10 cellular contexts compared by ENCODE assay signal in genomic region chr12:121628536-121628935, GRCh38. TPM values are rescaled to one million over a fixed set of nuclear protein-coding genes. Genes with fewer than 3 reads are reported as not detected.
DNase-seq lines count a peak whose midpoint lies in the region; ATAC-seq, FAIRE-seq and TF ChIP-seq lines count a peak whose summit lies in the region.
"Had no signal": no experiment of that assay in that cellular context is flagged by ENCODE, and none has a peak within 500 bp of the region (broad histone marks: within the 10 kb centered on the region; RNA-seq: fewer than 3 reads in every experiment).

No MANE protein-coding gene starts in this region.

- H3K4me3 ChIP-seq in HepG2 (replicated peaks in 1 of 3; ENCODE audit: insufficient read depth in 1 of 3, low read depth in 2 of 3, low read length in 3 of 3): peak overlapping the region in 2 of 3 experiments; percentile 62 to 78; a peak in 3 of 6 replicates
- no peak overlapping the region for H3K4me3 ChIP-seq in right lobe of liver
- H3K4me3 ChIP-seq in mesodermal cell (ENCODE audit: extremely low read depth, insufficient read depth, low read length, poor library complexity, severe bottlenecking): peak overlapping the region; percentile 68
- peak overlapping the region; percentile 92 for H3K4me3 ChIP-seq in upper lobe of right lung

- peaks cover 2 to 4% of the 10 kb centered on the region in 2 donors for H3K36me3 Mint-ChIP-seq in activated T-cell treated with anti-CD3 and anti-CD28 coated beads, Interleukin-2, amount 50 U/mL, for 72 hours (ENCODE audit: insufficient read depth in 2 of 2)

- no peak overlapping the region for H3K9ac ChIP-seq in HepG2 (ENCODE audit: insufficient read depth, low read depth, low read length)

- H3K4me2 ChIP-seq in HepG2 (ENCODE audit: low read depth, low read length): peak overlapping the region; percentile 84

- CTCF ChIA-PET in HepG2 (lab: Yijun Ruan, JAX; ENCODE audit: low intra/inter-chr PET ratio, low total read pairs): no interaction called here

- TF ChIP-seq POLR2A in HepG2 (IDR thresholded peaks at IDR 0.05; ENCODE audit: insufficient read depth in 1 of 2, low read depth in 2 of 2, low read length in 2 of 2) (no peak), right lobe of liver (IDR thresholded peaks at IDR 0.05) (no peak)

- 83% methylated on average over 5 of the region's 5 CpGs for WGBS in HepG2 (ENCODE audit: low lambda C conversion rate)
- 100% methylated on average over 1 of the region's 5 CpGs for WGBS in right lobe of liver (ENCODE audit: insufficient coverage, low coverage, low lambda C conversion rate, missing lambda C conversion rate)
- 96 to 98% methylated on average over 3 to 5 of the region's 5 CpGs for WGBS in mesodermal cell (ENCODE audit: insufficient coverage in 2 of 2), 2 experiments

- TF ChIP-seq CTCF in HepG2 (CRISPR knock-in tag; IDR thresholded peaks at IDR 0.05): no peak
- no peak for TF ChIP-seq CTCF in right lobe of liver (IDR thresholded peaks at IDR 0.05)
- TF ChIP-seq CTCF in upper lobe of right lung (IDR thresholded peaks at IDR 0.05): no peak

- H3K4me1 ChIP-seq in HepG2 (ENCODE audit: insufficient read depth, low read length) (peaks cover 73% of the 10 kb centered on the region), right lobe of liver (peaks cover 0 to 35% (median 14%) of the 10 kb centered on the region in 4 donors), mesodermal cell (ENCODE audit: control insufficient read depth, insufficient read depth, low read length, poor library complexity, severe bottlenecking) (peaks cover 52% of the 10 kb centered on the region), upper lobe of right lung (peaks cover 50% of the 10 kb centered on the region)

- intact Hi-C loops in HepG2 (cut with micrococcal nuclease; ENCODE audit: unreplicated experiment) (no loop called here), right lobe of liver (cut with DNase I) (loop anchor here in 1 of 2 donors (10.0 kb wide), 2 partner anchors 74 to 134 kb away; no protein-coding TSS in a partner anchor), upper lobe of right lung (cut with DNase I) (no loop called here)

- H3K27ac ChIP-seq in HepG2 (ENCODE audit: extremely low read length, insufficient read depth, low read length) (peak overlapping the region; percentile 82), right lobe of liver (no peak overlapping the region), mesodermal cell (ENCODE audit: low read depth, low read length, severe bottlenecking) (no peak overlapping the region), upper lobe of right lung (peak overlapping the region; percentile 39)

- H3K27me3 Mint-ChIP-seq in activated T-cell treated with anti-CD3 and anti-CD28 coated beads, Interleukin-2, amount 50 U/mL, for 72 hours (ENCODE audit: low read depth): no peaks in the 10 kb centered on the region

- peaks cover 70% of the 10 kb centered on the region for H3K4me1 Mint-ChIP-seq in activated T-cell treated with anti-CD3 and anti-CD28 coated beads, Interleukin-2, amount 50 U/mL, for 72 hours (ENCODE audit: low read depth)

- no TSS peak for BruUV-seq in HepG2 (replicated peaks; lab: Mats Ljungman, UMichigan)

- no peak for TF ChIP-seq RAD21 in HepG2 (CRISPR knock-in tag; IDR thresholded peaks at IDR 0.05)

- no peak for FAIRE-seq in HepG2 (lab: Jason Lieb, UNC)

- H4K20me1 ChIP-seq in HepG2 (ENCODE audit: insufficient read depth, low read length): no peaks in the 10 kb centered on the region; the same call in 1 of the 2 replicates

- H3K79me2 ChIP-seq in HepG2 (ENCODE audit: insufficient read depth, low read length): peaks cover 12% of the 10 kb centered on the region

- DNase-seq in HepG2 (ENCODE audit: low spot score) (no peak), right lobe of liver (no peak), upper lobe of right lung (no peak), NCI-H226 (no peak), GOT3 (lab: John Stamatoyannopoulos, UW) (no peak)
- DNase-seq in activated T-cell treated with anti-CD3 and anti-CD28 coated beads, Interleukin-2, amount 50 U/mL, for 72 hours: peak; percentile 16 to 28
- DNase-seq: COR-L47, NCI-H1694 had no signal

- peak overlapping the region; percentile 99 for H3K27ac Mint-ChIP-seq in activated T-cell treated with anti-CD3 and anti-CD28 coated beads, Interleukin-2, amount 50 U/mL, for 72 hours

- no peaks in the 10 kb centered on the region for H3K9me3 ChIP-seq in HepG2 (ENCODE audit: low read length)
- no peaks in the 10 kb centered on the region for H3K9me3 ChIP-seq in right lobe of liver
- H3K9me3 ChIP-seq in mesodermal cell (ENCODE audit: control insufficient read depth, low read length): no peaks in the 10 kb centered on the region
- H3K9me3 ChIP-seq in upper lobe of right lung: no peaks in the 10 kb centered on the region

- H3K27me3 ChIP-seq in HepG2 (ENCODE audit: control insufficient read depth in 1 of 2, insufficient read depth in 2 of 2, low read length in 2 of 2) (no peaks in the 10 kb centered on the region), right lobe of liver (no peaks in the 10 kb centered on the region), upper lobe of right lung (no peaks in the 10 kb centered on the region)

- POLR2A ChIA-PET in HepG2 (lab: Yijun Ruan, JAX): interaction anchor here (0.7 to 1.5 kb wide), 2 partner anchors 23 to 76 kb away, joined by 3 to 5 read pairs; no protein-coding TSS in a partner anchor

- in situ Hi-C loops in HepG2 (cut with HindIII; ENCODE audit: extremely low pct_ligation_motif_present, low pct_unique_long_range_greater_than_20kb): loop anchor here (5.0 kb wide), 1 partner anchor 76 kb away; no protein-coding TSS in a partner anchor

- no peak overlapping the region for H2AFZ ChIP-seq in HepG2 (ENCODE audit: low read length)

- ATAC-seq in HepG2 (no peak), right lobe of liver (no peak), upper lobe of right lung (no peak), GM18868 (IDR thresholded peaks at IDR 0.05; ENCODE audit: unreplicated experiment) (no peak)
- ATAC-seq in activated T-cell treated with anti-CD3 and anti-CD28 coated beads, Interleukin-2, amount 50 U/mL, for 72 hours (replicated peaks in 1 of 2): no peak

- peak overlapping the region; percentile 88 to 93 for H3K4me3 Mint-ChIP-seq in activated T-cell treated with anti-CD3 and anti-CD28 coated beads, Interleukin-2, amount 50 U/mL, for 72 hours

- no peaks in the 10 kb centered on the region for H3K9me3 Mint-ChIP-seq in activated T-cell treated with anti-CD3 and anti-CD28 coated beads, Interleukin-2, amount 50 U/mL, for 72 hours

- H3K36me3 ChIP-seq in HepG2 (replicated peaks in 1 of 2; ENCODE audit: control insufficient read depth in 1 of 2, insufficient read depth in 2 of 2, low read length in 2 of 2): no peaks in the 10 kb centered on the region
- no peaks in the 10 kb centered on the region for H3K36me3 ChIP-seq in right lobe of liver
- H3K36me3 ChIP-seq in mesodermal cell (ENCODE audit: control insufficient read depth, insufficient read depth, low read length): peaks cover 12% of the 10 kb centered on the region
- no peaks in the 10 kb centered on the region for H3K36me3 ChIP-seq in upper lobe of right lung

- TF ChIP-seq EP300 in HepG2 (IDR thresholded peaks at IDR 0.05; ENCODE audit: low read depth in 2 of 2, low read length in 2 of 2): no peak
- TF ChIP-seq EP300 in HepG2 (CRISPR knock-in tag; IDR thresholded peaks at IDR 0.05; ENCODE audit: borderline replicate concordance): no peak

RNA-seq across cellular contexts. Expression of gene ORAI1, which starts 2.2 kb away (rescaled TPM):
- total RNA-seq in HepG2 (2016; rRNA removed; fragmentation: Illumina TruSeq; extraction: Trizol): 5.9 and 9.2 TPM in 2 replicates
- 9.9 and 13.0 TPM in 2 replicates for total RNA-seq in HepG2 (2016; cell fraction: cytosol; rRNA removed; fragmentation: Illumina TruSeq; extraction: Trizol; ENCODE audit: low read depth)
- total RNA-seq in HepG2 (2016; cell fraction: insoluble cytoplasmic fraction; rRNA removed; fragmentation: Illumina TruSeq; extraction: Trizol): 5.9 and 8.5 TPM in 2 replicates
- total RNA-seq in HepG2 (2016; cell fraction: membrane; rRNA removed; fragmentation: Illumina TruSeq; extraction: Trizol): 20.1 and 22.8 TPM in 2 replicates
- total RNA-seq in HepG2 (2016; cell fraction: nucleus; rRNA removed; fragmentation: Illumina TruSeq; extraction: Trizol): 5.2 and 6.1 TPM in 2 replicates
- polyA plus RNA-seq in HepG2 (2011; rRNA removed): 17.2 and 22.9 TPM in 2 replicates
- polyA plus RNA-seq in HepG2 (2011; cell fraction: cytosol; rRNA removed): 16.7 and 25.1 TPM in 2 replicates
- 15.9 and 16.3 TPM in 2 replicates for polyA plus RNA-seq in HepG2 (2011; cell fraction: nucleus; rRNA removed)
- polyA plus RNA-seq in HepG2 (2012): 7.9 and 10.4 TPM in 2 replicates
- 25.7 and 30.9 TPM in 2 replicates for polyA plus RNA-seq in HepG2 (2016; cell fraction: cytosol; fragmentation: Illumina TruSeq; extraction: Trizol; ENCODE audit: low read depth)
- polyA plus RNA-seq in HepG2 (2016; cell fraction: insoluble cytoplasmic fraction; fragmentation: Illumina TruSeq; extraction: Trizol; ENCODE audit: low read depth): 11.8 and 15.4 TPM in 2 replicates
- 37.8 and 38.4 TPM in 2 replicates for polyA plus RNA-seq in HepG2 (2016; cell fraction: membrane; fragmentation: Illumina TruSeq; extraction: Trizol; ENCODE audit: low read depth)
- 15.0 and 18.5 TPM in 2 replicates for polyA plus RNA-seq in HepG2 (2016; cell fraction: nucleus; fragmentation: Illumina TruSeq; extraction: Trizol; ENCODE audit: insufficient read depth, low read depth)
- polyA minus RNA-seq in HepG2 (2011; rRNA and poly(A)+ RNA removed; ENCODE audit: low replicate concordance): 35.3 and 72.8 TPM in 2 replicates
- 23.0 and 25.6 TPM in 2 replicates for polyA minus RNA-seq in HepG2 (2011; cell fraction: cytosol; rRNA and poly(A)+ RNA removed)
- 5.9 and 7.3 TPM in 2 replicates for polyA minus RNA-seq in HepG2 (2011; cell fraction: nucleus; rRNA and poly(A)+ RNA removed)
- 10 to 100 TPM in 2 of 6 experiments, 1 to 10 TPM in 4; 6.9 to 14.4 (median 9.0) TPM for total RNA-seq in right lobe of liver
- total RNA-seq in activated T-cell treated with anti-CD3 and anti-CD28 coated beads, Interleukin-2, amount 50 U/mL, for 72 hours: 10 to 100 TPM; 35.2 to 39.3 TPM
- polyA plus RNA-seq in mesodermal cell (2013, experiment 1 of 2): 29.6 TPM
- polyA plus RNA-seq in mesodermal cell (2013, experiment 2 of 2): 21.0 TPM
- total RNA-seq in upper lobe of right lung: 32.4 TPM

RNA-seq across cellular contexts. Expression of gene MORN3, which starts 40.9 kb away (rescaled TPM):
- total RNA-seq in HepG2 (2016; rRNA removed; fragmentation: Illumina TruSeq; extraction: Trizol) (2.0 TPM in 2 replicates), right lobe of liver (under 1 TPM in 1 of 6 experiments, not detected in 5; 0.09 TPM), upper lobe of right lung (0.67 TPM)
- 0.53 and 2.6 TPM in 2 replicates for total RNA-seq in HepG2 (2016; cell fraction: cytosol; rRNA removed; fragmentation: Illumina TruSeq; extraction: Trizol; ENCODE audit: low read depth)
- total RNA-seq in HepG2 (2016; cell fraction: insoluble cytoplasmic fraction; rRNA removed; fragmentation: Illumina TruSeq; extraction: Trizol): 1.5 and 2.6 TPM in 2 replicates
- total RNA-seq in HepG2 (2016; cell fraction: membrane; rRNA removed; fragmentation: Illumina TruSeq; extraction: Trizol): 2.0 and 2.4 TPM in 2 replicates
- total RNA-seq in HepG2 (2016; cell fraction: nucleus; rRNA removed; fragmentation: Illumina TruSeq; extraction: Trizol): 0.62 and 0.97 TPM in 2 replicates
- 0.98 and 1.1 TPM in 2 replicates for polyA plus RNA-seq in HepG2 (2011; rRNA removed)
- polyA plus RNA-seq in HepG2 (2011; cell fraction: cytosol; rRNA removed): 0.86 and 0.90 TPM in 2 replicates
- 0.35 and 0.48 TPM in 2 replicates for polyA plus RNA-seq in HepG2 (2011; cell fraction: nucleus; rRNA removed)
- polyA plus RNA-seq in HepG2 (2012): 0.55 and 0.58 TPM in 2 replicates
- 2.2 and 2.6 TPM in 2 replicates for polyA plus RNA-seq in HepG2 (2016; cell fraction: cytosol; fragmentation: Illumina TruSeq; extraction: Trizol; ENCODE audit: low read depth)
- 1.3 and 1.8 TPM in 2 replicates for polyA plus RNA-seq in HepG2 (2016; cell fraction: insoluble cytoplasmic fraction; fragmentation: Illumina TruSeq; extraction: Trizol; ENCODE audit: low read depth)
- polyA plus RNA-seq in HepG2 (2016; cell fraction: membrane; fragmentation: Illumina TruSeq; extraction: Trizol; ENCODE audit: low read depth): 1.6 TPM in 2 replicates
- 0.93 and 1.2 TPM in 2 replicates for polyA plus RNA-seq in HepG2 (2016; cell fraction: nucleus; fragmentation: Illumina TruSeq; extraction: Trizol; ENCODE audit: insufficient read depth, low read depth)
- 0.44 TPM in 1 of 2 replicates, not detected in the other for polyA minus RNA-seq in HepG2 (2011; rRNA and poly(A)+ RNA removed; ENCODE audit: low replicate concordance)
- polyA minus RNA-seq in HepG2 (2011; cell fraction: cytosol; rRNA and poly(A)+ RNA removed): 0.18 TPM in 1 of 2 replicates, not detected in the other
- polyA minus RNA-seq in HepG2 (2011; cell fraction: nucleus; rRNA and poly(A)+ RNA removed): 0.13 and 0.75 TPM in 2 replicates
- 1 to 10 TPM; 2.4 to 3.2 TPM for total RNA-seq in activated T-cell treated with anti-CD3 and anti-CD28 coated beads, Interleukin-2, amount 50 U/mL, for 72 hours
- polyA plus RNA-seq in mesodermal cell (2013, experiment 1 of 2): 0.85 TPM
- 0.96 TPM for polyA plus RNA-seq in mesodermal cell (2013, experiment 2 of 2)

RNA-seq across cellular contexts. Expression of gene KDM2B, which starts 47.7 kb away (rescaled TPM):
- 25.3 and 26.1 TPM in 2 replicates for total RNA-seq in HepG2 (2016; rRNA removed; fragmentation: Illumina TruSeq; extraction: Trizol)
- total RNA-seq in HepG2 (2016; cell fraction: cytosol; rRNA removed; fragmentation: Illumina TruSeq; extraction: Trizol; ENCODE audit: low read depth): 11.2 and 11.4 TPM in 2 replicates
- total RNA-seq in HepG2 (2016; cell fraction: insoluble cytoplasmic fraction; rRNA removed; fragmentation: Illumina TruSeq; extraction: Trizol): 20.6 and 26.1 TPM in 2 replicates
- total RNA-seq in HepG2 (2016; cell fraction: membrane; rRNA removed; fragmentation: Illumina TruSeq; extraction: Trizol): 25.8 and 29.0 TPM in 2 replicates
- 18.4 and 20.7 TPM in 2 replicates for total RNA-seq in HepG2 (2016; cell fraction: nucleus; rRNA removed; fragmentation: Illumina TruSeq; extraction: Trizol)
- 17.0 and 17.5 TPM in 2 replicates for polyA plus RNA-seq in HepG2 (2011; rRNA removed)
- polyA plus RNA-seq in HepG2 (2011; cell fraction: cytosol; rRNA removed): 8.3 and 13.5 TPM in 2 replicates
- polyA plus RNA-seq in HepG2 (2011; cell fraction: nucleus; rRNA removed): 50.3 and 60.7 TPM in 2 replicates
- 13.5 and 15.6 TPM in 2 replicates for polyA plus RNA-seq in HepG2 (2012)
- polyA plus RNA-seq in HepG2 (2016; cell fraction: cytosol; fragmentation: Illumina TruSeq; extraction: Trizol; ENCODE audit: low read depth): 6.0 and 6.9 TPM in 2 replicates
- 23.7 and 31.0 TPM in 2 replicates for polyA plus RNA-seq in HepG2 (2016; cell fraction: insoluble cytoplasmic fraction; fragmentation: Illumina TruSeq; extraction: Trizol; ENCODE audit: low read depth)
- polyA plus RNA-seq in HepG2 (2016; cell fraction: membrane; fragmentation: Illumina TruSeq; extraction: Trizol; ENCODE audit: low read depth): 17.2 and 18.2 TPM in 2 replicates
- polyA plus RNA-seq in HepG2 (2016; cell fraction: nucleus; fragmentation: Illumina TruSeq; extraction: Trizol; ENCODE audit: insufficient read depth, low read depth): 36.9 and 37.0 TPM in 2 replicates
- polyA minus RNA-seq in HepG2 (2011; rRNA and poly(A)+ RNA removed; ENCODE audit: low replicate concordance): 53.2 and 72.8 TPM in 2 replicates
- 18.0 and 20.7 TPM in 2 replicates for polyA minus RNA-seq in HepG2 (2011; cell fraction: cytosol; rRNA and poly(A)+ RNA removed)
- 21.1 and 21.9 TPM in 2 replicates for polyA minus RNA-seq in HepG2 (2011; cell fraction: nucleus; rRNA and poly(A)+ RNA removed)
- total RNA-seq in right lobe of liver: 10 to 100 TPM in 2 of 6 experiments, 1 to 10 TPM in 4; 4.8 to 22.8 (median 9.8) TPM
- total RNA-seq in activated T-cell treated with anti-CD3 and anti-CD28 coated beads, Interleukin-2, amount 50 U/mL, for 72 hours: 10 to 100 TPM; 43.4 to 47.7 TPM
- polyA plus RNA-seq in mesodermal cell (2013, experiment 1 of 2): 52.8 TPM
- 50.4 TPM for polyA plus RNA-seq in mesodermal cell (2013, experiment 2 of 2)
- total RNA-seq in upper lobe of right lung: 35.4 TPM

Comparison
In these comparisons a context has a peak if more than half of its experiments do, and no peak if none do; other contexts are left out.
1. H3K27ac ChIP-seq: peak in HepG2 (single experiment) and upper lobe of right lung (single experiment); none in right lobe of liver (0 of 3) and mesodermal cell (single experiment).
2. H3K4me3 ChIP-seq: peak in HepG2 (2 of 3), mesodermal cell (single experiment) and upper lobe of right lung (single experiment); none in right lobe of liver (0 of 3).
3. DNase-seq: peak in activated T-cell treated with anti-CD3 and anti-CD28 coated beads, Interleukin-2, amount 50 U/mL, for 72 hours (2 of 2); none in HepG2 (single experiment), right lobe of liver (0 of 3), upper lobe of right lung (single experiment), NCI-H226 (single experiment) and GOT3 (single experiment).